22 cellular contexts compared by ENCODE assay signal in the genomic region with DNA sequence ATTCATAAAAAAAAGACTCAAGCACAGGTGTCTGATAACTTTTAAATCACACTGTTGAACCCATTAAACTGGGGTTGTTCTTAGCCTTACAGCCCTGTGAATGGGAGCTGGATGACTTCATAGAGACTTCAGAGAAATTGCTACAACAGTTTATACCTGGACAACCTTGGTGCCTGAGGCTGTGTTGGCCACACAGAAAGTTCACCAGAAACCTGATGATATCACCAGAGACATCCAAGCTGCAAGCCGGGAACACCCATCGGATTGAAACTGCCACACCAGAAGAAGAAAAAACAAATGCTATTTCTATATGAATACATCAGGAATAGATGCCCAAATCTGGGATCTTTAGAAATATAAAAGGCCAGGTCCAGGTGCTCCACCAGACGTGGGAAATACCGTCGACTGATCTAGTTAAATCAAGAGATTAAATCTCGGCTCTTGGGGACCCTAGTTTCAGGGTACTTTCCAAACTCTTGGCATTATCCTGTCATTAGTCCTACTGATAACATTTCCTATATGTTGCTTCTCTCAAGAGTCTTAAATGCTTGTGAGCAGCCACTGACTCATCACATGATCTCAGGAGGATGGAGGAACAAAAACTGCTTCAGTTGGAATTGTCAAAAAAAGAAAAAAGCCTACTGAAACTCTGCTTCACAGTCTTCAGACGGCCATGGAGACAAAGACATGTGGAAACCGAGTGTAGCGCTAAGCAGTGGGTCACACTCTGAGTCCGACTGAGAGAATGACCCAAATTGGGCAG. TPM values are rescaled to one million over a fixed set of nuclear protein-coding genes. Genes with fewer than 3 reads are reported as not detected.
DNase-seq lines count a peak whose midpoint lies in the region; ATAC-seq, FAIRE-seq and TF ChIP-seq lines count a peak whose summit lies in the region.
"Had no signal": no experiment of that assay in that cellular context is flagged by ENCODE, and none has a peak within 500 bp of the region (broad histone marks: within the 10 kb centered on the region; RNA-seq: fewer than 3 reads in every experiment).

No MANE protein-coding gene starts in this region.

- no peaks in the 10 kb centered on the region for H3K9me3 ChIP-seq in right atrium auricular region

- no peaks in the 10 kb centered on the region for H3K36me3 ChIP-seq in bronchial epithelial cell (ENCODE audit: control insufficient read depth, insufficient read depth, low read length)
- H3K36me3 ChIP-seq in right atrium auricular region, result no peaks in the 10 kb centered on the region

- H3K27me3 Mint-ChIP-seq in activated T-cell treated with anti-CD3 and anti-CD28 coated beads, Interleukin-2, amount 50 U/mL, for 72 hours (ENCODE audit: low read depth), result no peaks in the 10 kb centered on the region

- H3K27me3 ChIP-seq in bronchial epithelial cell (ENCODE audit: control insufficient read depth, insufficient read depth, low read length), result no peaks in the 10 kb centered on the region
- H3K27me3 ChIP-seq in foreskin keratinocyte, result no peaks in the 10 kb centered on the region
- no peaks in the 10 kb centered on the region for H3K27me3 ChIP-seq in right atrium auricular region

- no peak overlapping the region for H3K27ac Mint-ChIP-seq in activated T-cell treated with anti-CD3 and anti-CD28 coated beads, Interleukin-2, amount 50 U/mL, for 72 hours

- no peak for TF ChIP-seq CTCF in bronchial epithelial cell (IDR thresholded peaks at IDR 0.05; ENCODE audit: insufficient read depth, low read length, severe bottlenecking)
- TF ChIP-seq CTCF in foreskin keratinocyte (conservative IDR thresholded peaks at IDR 0.05), result no peak
- no peak for TF ChIP-seq CTCF in right atrium auricular region (IDR thresholded peaks at IDR 0.05)

- no peak for FAIRE-seq in bronchial epithelial cell (lab: Jason Lieb, UNC)

- H3K4me1 ChIP-seq in foreskin keratinocyte (no peaks in the 10 kb centered on the region), right atrium auricular region (peaks cover 0 to 5% of the 10 kb centered on the region in 2 donors)

- H3K4me3 Mint-ChIP-seq in activated T-cell treated with anti-CD3 and anti-CD28 coated beads, Interleukin-2, amount 50 U/mL, for 72 hours, result no peak overlapping the region

- no peaks in the 10 kb centered on the region for H3K4me1 Mint-ChIP-seq in activated T-cell treated with anti-CD3 and anti-CD28 coated beads, Interleukin-2, amount 50 U/mL, for 72 hours (ENCODE audit: low read depth)

- H3K36me3 Mint-ChIP-seq in activated T-cell treated with anti-CD3 and anti-CD28 coated beads, Interleukin-2, amount 50 U/mL, for 72 hours (ENCODE audit: insufficient read depth in 2 of 2), result no peaks in the 10 kb centered on the region

- H3K4me3 ChIP-seq in bronchial epithelial cell (ENCODE audit: low read depth, low read length), result no peak overlapping the region
- no peak overlapping the region for H3K4me3 ChIP-seq in right atrium auricular region

- peak; percentile 37 for DNase-seq in Daoy (ENCODE audit: low read depth)
- DNase-seq in RKO (ENCODE audit: low spot score), result peak; percentile 15
- peak; percentile 29 for DNase-seq in bronchial epithelial cell (ENCODE audit: low read depth)
- peak in 1 of 2 donors; percentile 32 for DNase-seq in foreskin keratinocyte
- no peak for DNase-seq in activated T-cell treated with anti-CD3 and anti-CD28 coated beads, Interleukin-2, amount 50 U/mL, for 72 hours
- no peak for DNase-seq in GF-D8 (lab: John Stamatoyannopoulos, UW)
- no peak for DNase-seq in right atrium auricular region (ENCODE audit: low spot score)
- DNase-seq: DMS79 treated with DMSO at 0.1 percent for 48 hours, GDM1, GOT3, KBM-7, NCI-H187, NCI-H2107, NCI-H2227 treated with DMSO at 0.1 percent for 48 hours, NCI-H510A treated with DMSO at 0.1 percent for 48 hours, NCI-H774, OCI-M1, SHP77 had no signal

- no peak overlapping the region for H3K27ac ChIP-seq in foreskin keratinocyte
- H3K27ac ChIP-seq in right atrium auricular region, result no peak overlapping the region
- H3K27ac ChIP-seq: C4-2B had no signal

- no peaks in the 10 kb centered on the region for H3K9me3 Mint-ChIP-seq in activated T-cell treated with anti-CD3 and anti-CD28 coated beads, Interleukin-2, amount 50 U/mL, for 72 hours

- ATAC-seq in foreskin keratinocyte (peak; percentile 27), GM18907 (IDR thresholded peaks at IDR 0.05; ENCODE audit: unreplicated experiment) (no peak)
- no peak for ATAC-seq in activated T-cell treated with anti-CD3 and anti-CD28 coated beads, Interleukin-2, amount 50 U/mL, for 72 hours (replicated peaks in 1 of 2)
- ATAC-seq: HCT116 had no signal

RNA-seq across cellular contexts. Expression of a gene that starts 28.6 kb away (rescaled TPM):
- 0.69 TPM in 1 of 2 replicates, not detected in the other for total RNA-seq in Daoy (2014; rRNA removed; shearing (Covaris generic))
- total RNA-seq in bronchial epithelial cell, result not detected in 2 replicates
- not detected in 2 replicates for total RNA-seq in foreskin keratinocyte
- polyA plus RNA-seq in foreskin keratinocyte, result not detected in 2 replicates
- total RNA-seq in activated T-cell treated with anti-CD3 and anti-CD28 coated beads, Interleukin-2, amount 50 U/mL, for 72 hours, result not detected
- total RNA-seq in right atrium auricular region, result under 1 TPM in 1 of 2 donors, not detected in 1; 0.74 TPM
- total RNA-seq: RPMI7951 had no signal

RNA-seq across cellular contexts. Expression of a gene that starts 40.8 kb away (rescaled TPM):
- 23.4 and 23.7 TPM in 2 replicates for total RNA-seq in Daoy (2014; rRNA removed; shearing (Covaris generic))
- total RNA-seq in bronchial epithelial cell (6.1 and 10.6 TPM in 2 replicates), foreskin keratinocyte (11.7 and 14.9 TPM in 2 replicates), right atrium auricular region (1 to 10 TPM; 7.5 to 8.5 TPM)
- 2.8 and 3.0 TPM in 2 replicates for polyA plus RNA-seq in foreskin keratinocyte
- total RNA-seq in activated T-cell treated with anti-CD3 and anti-CD28 coated beads, Interleukin-2, amount 50 U/mL, for 72 hours, result 10 to 100 TPM; 42.0 to 56.0 TPM

Comparison
In these comparisons a context has a peak if more than half of its experiments do, and no peak if none do; other contexts are left out.
1. DNase-seq: peak in Daoy (single experiment), RKO (single experiment) and bronchial epithelial cell (single experiment); none in activated T-cell treated with anti-CD3 and anti-CD28 coated beads, Interleukin-2, amount 50 U/mL, for 72 hours (0 of 2), GF-D8 (single experiment) and right atrium auricular region (single experiment).